Comparison of ENCODE assay signal across 21 cellular contexts in the genomic region with DNA sequence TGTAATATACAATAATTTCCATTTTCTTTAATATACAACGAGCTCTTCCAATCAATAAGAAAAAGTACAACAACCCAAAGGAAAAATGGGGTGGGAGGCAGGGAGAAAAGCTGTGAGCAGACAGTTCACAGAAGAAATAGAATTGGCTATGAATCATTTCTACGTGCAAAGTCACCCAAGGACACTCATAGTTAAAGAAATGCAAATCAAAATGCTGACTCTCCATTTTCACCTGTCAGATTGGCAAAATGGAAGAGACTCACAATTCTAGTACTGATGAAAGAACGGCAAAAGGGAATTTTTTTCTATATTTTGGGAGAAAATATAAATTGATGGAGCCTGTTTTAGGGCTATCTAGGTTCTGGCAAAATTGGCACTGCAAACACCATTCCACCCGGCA.
DNase-seq lines count a peak whose midpoint lies in the region; ATAC-seq and TF ChIP-seq lines count a peak whose summit lies in the region.
"Had no signal": no experiment of that assay in that cellular context is flagged by ENCODE, and none has a peak within 500 bp of the region (broad histone marks: within the 10 kb centered on the region; RNA-seq: fewer than 3 reads in every experiment).

No MANE protein-coding gene starts in this region.

- peak overlapping the region; percentile 9 for H3K27ac Mint-ChIP-seq in activated naive CD4-positive, alpha-beta T cell treated with anti-CD3 and anti-CD28 coated beads, Interleukin-2, amount 50 U/mL, for 24 hours
- no peak overlapping the region for H3K27ac Mint-ChIP-seq in activated naive CD4-positive, alpha-beta T cell treated with anti-CD3 and anti-CD28 coated beads, Interleukin-2, amount 50 U/mL, for 72 hours
- peak overlapping the region; percentile 68 for H3K27ac Mint-ChIP-seq in osteocyte (ENCODE audit: unreplicated experiment)
- H3K27ac Mint-ChIP-seq: activated CD4-positive, alpha-beta memory T cell treated with anti-CD3 and anti-CD28 coated beads, Interleukin-2, amount 10 ng/mL, durations not matched to agents 7 days and 5 days; HFFc6 had no signal

- peaks cover 63% of the 10 kb centered on the region for H3K4me1 Mint-ChIP-seq in activated naive CD4-positive, alpha-beta T cell treated with anti-CD3 and anti-CD28 coated beads, Interleukin-2, amount 50 U/mL, for 24 hours
- peaks cover 60% of the 10 kb centered on the region for H3K4me1 Mint-ChIP-seq in osteocyte (ENCODE audit: unreplicated experiment)

- H3K4me3 Mint-ChIP-seq in activated naive CD4-positive, alpha-beta T cell treated with anti-CD3 and anti-CD28 coated beads, Interleukin-2, amount 50 U/mL, for 24 hours = peak overlapping the region; percentile 24
- H3K4me3 Mint-ChIP-seq in osteocyte (ENCODE audit: unreplicated experiment) = no peak overlapping the region
- H3K4me3 Mint-ChIP-seq: HFFc6 had no signal

- no peaks in the 10 kb centered on the region for H3K36me3 ChIP-seq in mammary epithelial cell (ENCODE audit: insufficient read depth, low read length)
- H3K36me3 ChIP-seq: cardiac muscle cell had no signal

- DNase-seq in activated naive CD4-positive, alpha-beta T cell treated with anti-CD3 and anti-CD28 coated beads, Interleukin-2, amount 50 U/mL, for 72 hours (ENCODE audit: low spot score in 2 of 2) = no peak
- peak; percentile 15 for DNase-seq in HS-5 (ENCODE audit: low read depth)
- DNase-seq in mammary epithelial cell = peak; percentile 24
- no peak for DNase-seq in osteocyte (ENCODE audit: extremely low spot score, unreplicated experiment)
- DNase-seq in activated CD4-positive, CD25-positive, alpha-beta regulatory T cell treated with anti-CD3 and anti-CD28 coated beads, Interleukin-2, amount 50 U/mL, for 72 hours = no peak
- DNase-seq in NCI-H2029 (lab: John Stamatoyannopoulos, UW) = no peak
- no peak for DNase-seq in NCI-H526 treated with DMSO at 0.1 percent for 48 hours (lab: John Stamatoyannopoulos, UW)
- DNase-seq: 8988T; activated CD4-positive, alpha-beta memory T cell treated with anti-CD3 and anti-CD28 coated beads, Interleukin-2, amount 10 ng/mL, durations not matched to agents 7 days and 5 days; activated CD4-positive, CD25-positive, alpha-beta regulatory T cell; activated gamma-delta T cell treated with Interleukin-2 at 50 U/mL for 16 hours; AML-193; amniotic stem cell; DND-41; HFFc6; left ventricle myocardium superior; small intestine; stimulated activated CD4-positive, alpha-beta T cell treated with anti-CD3 and anti-CD28 coated beads, Interleukin-2, amount 100 ng/mL, for 48 hours; stimulated activated naive CD8-positive, alpha-beta T cell treated with anti-CD3 and anti-CD28 coated beads, Interleukin-15, Interleukin-2, amounts not matched to agents 100 U/mL and 50 U/mL, for 24 hours had no signal

- ATAC-seq in activated naive CD4-positive, alpha-beta T cell treated with anti-CD3 and anti-CD28 coated beads, Interleukin-2, amount 50 U/mL, for 72 hours = no peak
- ATAC-seq: left ventricle myocardium superior; stimulated activated naive CD8-positive, alpha-beta T cell treated with anti-CD3 and anti-CD28 coated beads, Interleukin-15, Interleukin-2, amounts not matched to agents 100 U/mL and 50 U/mL, for 24 hours had no signal

- no peak overlapping the region for H3K27ac ChIP-seq in mammary epithelial cell (ENCODE audit: insufficient read depth, low read depth, low read length)
- H3K27ac ChIP-seq: cardiac muscle cell had no signal

- intact Hi-C loops in mammary epithelial cell (cut with micrococcal nuclease) = no loop called here

- no peaks in the 10 kb centered on the region for H3K9me3 ChIP-seq in mammary epithelial cell (replicated peaks; ENCODE audit: insufficient read depth, low read length)

- no peaks in the 10 kb centered on the region for H3K9me3 Mint-ChIP-seq in activated naive CD4-positive, alpha-beta T cell treated with anti-CD3 and anti-CD28 coated beads, Interleukin-2, amount 50 U/mL, for 24 hours
- no peaks in the 10 kb centered on the region for H3K9me3 Mint-ChIP-seq in activated naive CD4-positive, alpha-beta T cell treated with anti-CD3 and anti-CD28 coated beads, Interleukin-2, amount 50 U/mL, for 72 hours
- H3K9me3 Mint-ChIP-seq in osteocyte (ENCODE audit: unreplicated experiment) = no peaks in the 10 kb centered on the region
- H3K9me3 Mint-ChIP-seq: activated CD4-positive, alpha-beta memory T cell treated with anti-CD3 and anti-CD28 coated beads, Interleukin-2, amount 10 ng/mL, durations not matched to agents 7 days and 5 days; HFFc6 had no signal

- H3K4me3 ChIP-seq in mammary epithelial cell (replicated peaks in 1 of 3; ENCODE audit: insufficient read depth in 1 of 3, low read depth in 2 of 3, low read length in 3 of 3) = no peak overlapping the region
- H3K4me3 ChIP-seq: cardiac muscle cell had no signal

- H3K79me2 ChIP-seq in mammary epithelial cell (ENCODE audit: insufficient read depth, low read length) = no peaks in the 10 kb centered on the region

- no peaks in the 10 kb centered on the region for H3K27me3 ChIP-seq in mammary epithelial cell (ENCODE audit: insufficient read depth, low read length)
- H3K27me3 ChIP-seq: cardiac muscle cell had no signal

- no peaks in the 10 kb centered on the region for H3K36me3 Mint-ChIP-seq in activated naive CD4-positive, alpha-beta T cell treated with anti-CD3 and anti-CD28 coated beads, Interleukin-2, amount 50 U/mL, for 24 hours
- no peaks in the 10 kb centered on the region for H3K36me3 Mint-ChIP-seq in activated naive CD4-positive, alpha-beta T cell treated with anti-CD3 and anti-CD28 coated beads, Interleukin-2, amount 50 U/mL, for 72 hours
- no peaks in the 10 kb centered on the region for H3K36me3 Mint-ChIP-seq in osteocyte (ENCODE audit: unreplicated experiment)

- CTCF ChIA-PET in mammary epithelial cell (lab: Charles Lee; ENCODE audit: low non-redundant PET) = no interaction called here

- TF ChIP-seq CTCF in mammary epithelial cell (conservative IDR thresholded peaks at IDR 0.05 in 1 of 2, IDR thresholded peaks at IDR 0.05 in 1 of 2; ENCODE audit: extremely low read depth in 1 of 2, insufficient read depth in 1 of 2, low read depth in 1 of 2, low read length in 2 of 2) (no peak), osteocyte (IDR thresholded peaks at IDR 0.05) (no peak)

- H3K27me3 Mint-ChIP-seq in activated naive CD4-positive, alpha-beta T cell treated with anti-CD3 and anti-CD28 coated beads, Interleukin-2, amount 50 U/mL, for 24 hours = no peaks in the 10 kb centered on the region
- H3K27me3 Mint-ChIP-seq in osteocyte (ENCODE audit: unreplicated experiment) = no peaks in the 10 kb centered on the region

- in situ Hi-C loops in mammary epithelial cell (cut with MboI; ENCODE audit: low sequenced_read_pairs in 2 of 2) = no loop called here

- WGBS in mammary epithelial cell (ENCODE audit: low coverage, missing lambda C conversion rate) = 85% methylated on average over 4 of the region's 4 CpGs

- H2AFZ ChIP-seq in mammary epithelial cell (ENCODE audit: low read depth, low read length) = no peak overlapping the region

- no peaks in the 10 kb centered on the region for H4K20me1 ChIP-seq in mammary epithelial cell (ENCODE audit: insufficient read depth, low read length)

- H3K4me1 ChIP-seq in mammary epithelial cell (ENCODE audit: insufficient read depth, low read length) = peaks cover 32% of the 10 kb centered on the region

- no peak overlapping the region for H3K9ac ChIP-seq in mammary epithelial cell (ENCODE audit: insufficient read depth, low read length)

- H3K4me2 ChIP-seq in mammary epithelial cell (ENCODE audit: insufficient read depth, low read depth, low read length) = no peak overlapping the region

- dilution Hi-C loops in mammary epithelial cell (cut with HindIII; ENCODE audit: low sequenced_read_pairs) = no loop called here

- BruUV-seq in mammary epithelial cell (replicated peaks; lab: Mats Ljungman, UMichigan) = no TSS peak

Comparison
In these comparisons a context has a peak if more than half of its experiments do, and no peak if none do; other contexts are left out.
1. H3K27ac Mint-ChIP-seq: peak in activated naive CD4-positive, alpha-beta T cell treated with anti-CD3 and anti-CD28 coated beads, Interleukin-2, amount 50 U/mL, for 24 hours (single experiment) and osteocyte (single experiment); none in activated naive CD4-positive, alpha-beta T cell treated with anti-CD3 and anti-CD28 coated beads, Interleukin-2, amount 50 U/mL, for 72 hours (0 of 2).
2. DNase-seq: peak in HS-5 (single experiment) and mammary epithelial cell (single experiment); none in activated naive CD4-positive, alpha-beta T cell treated with anti-CD3 and anti-CD28 coated beads, Interleukin-2, amount 50 U/mL, for 72 hours (0 of 2), osteocyte (single experiment), activated CD4-positive, CD25-positive, alpha-beta regulatory T cell treated with anti-CD3 and anti-CD28 coated beads, Interleukin-2, amount 50 U/mL, for 72 hours (single experiment), NCI-H2029 (single experiment) and NCI-H526 treated with DMSO at 0.1 percent for 48 hours (single experiment).